Comparison of ENCODE assay signal across 15 cellular contexts in the genomic region with DNA sequence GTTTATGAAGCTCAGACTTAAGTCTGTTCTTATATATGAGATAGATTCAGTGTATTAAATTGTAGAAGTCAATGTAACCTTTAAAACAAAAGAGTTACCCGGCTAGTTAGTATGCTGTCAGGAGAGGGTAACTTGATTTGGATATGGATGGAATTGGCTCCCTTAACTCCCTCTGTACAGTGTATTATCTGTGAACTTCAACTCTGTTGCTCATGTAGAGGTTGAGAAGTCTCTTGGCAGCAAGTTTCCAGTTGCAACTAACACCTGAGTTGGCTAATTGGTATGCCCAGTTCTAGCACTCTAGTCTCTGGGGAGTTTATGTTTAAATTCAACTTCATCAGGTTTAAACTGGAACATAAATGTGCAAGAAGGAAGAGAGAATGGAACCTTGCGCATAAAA.
DNase-seq lines count a peak whose midpoint lies in the region; ATAC-seq and TF ChIP-seq lines count a peak whose summit lies in the region.
"Had no signal": no experiment of that assay in that cellular context is flagged by ENCODE, and none has a peak within 500 bp of the region (broad histone marks: within the 10 kb centered on the region; RNA-seq: fewer than 3 reads in every experiment).

No MANE protein-coding gene starts in this region.

- H3K27me3 Mint-ChIP-seq in T-helper 2 cell treated with Interferon-gamma antibody and Interleukin-4, amounts not matched to agents 5 μg/mL and 100 μg/mL, for 36 hours (ENCODE audit: low read depth), result no peaks in the 10 kb centered on the region
- no peaks in the 10 kb centered on the region for H3K27me3 Mint-ChIP-seq in CD8-positive, alpha-beta T cell (ENCODE audit: low read depth)
- no peaks in the 10 kb centered on the region for H3K27me3 Mint-ChIP-seq in T-helper 17 cell
- H3K27me3 Mint-ChIP-seq: brain had no signal

- H3K27ac ChIP-seq in CD8-positive, alpha-beta T cell (ENCODE audit: low read depth, low read length), result no peak overlapping the region
- H3K27ac ChIP-seq: psoas muscle had no signal

- POLR2A ChIA-PET in CD8-positive, alpha-beta T cell (lab: Charles Lee), result interaction anchor here (0.6 kb wide), 1 partner anchor 121 kb away, joined by 3 read pairs; no protein-coding TSS in a partner anchor

- peaks cover 14% of the 10 kb centered on the region for H3K4me1 ChIP-seq in CD8-positive, alpha-beta T cell (ENCODE audit: insufficient read depth, low read length)

- intact Hi-C loops in CD8-positive, alpha-beta T cell (cut with DNase I, micrococcal nuclease), result loop anchor here in 1 of 2 experiments (10.0 kb wide), 1 partner anchor 198 kb away; no protein-coding TSS in a partner anchor

- no peaks in the 10 kb centered on the region for H3K27me3 ChIP-seq in CD8-positive, alpha-beta T cell (ENCODE audit: insufficient read depth, low read length)

- ATAC-seq in CD8-positive, alpha-beta T cell, result no peak
- ATAC-seq in T-helper 17 cell (no peak), left lobe of liver (peak; percentile 33)
- ATAC-seq: esophagus mucosa had no signal

- no peak overlapping the region for H3K4me3 Mint-ChIP-seq in T-helper 2 cell treated with Interferon-gamma antibody and Interleukin-4, amounts not matched to agents 5 μg/mL and 100 μg/mL, for 36 hours
- H3K4me3 Mint-ChIP-seq in CD8-positive, alpha-beta T cell, result no peak overlapping the region
- no peak overlapping the region for H3K4me3 Mint-ChIP-seq in T-helper 17 cell
- H3K4me3 Mint-ChIP-seq: brain, immature natural killer cell had no signal

- no peak for TF ChIP-seq CTCF in CD8-positive, alpha-beta T cell (IDR thresholded peaks at IDR 0.05)

- peak overlapping the region; percentile 58 for H3K27ac Mint-ChIP-seq in T-helper 2 cell treated with Interferon-gamma antibody and Interleukin-4, amounts not matched to agents 5 μg/mL and 100 μg/mL, for 36 hours
- H3K27ac Mint-ChIP-seq in CD8-positive, alpha-beta T cell, result peak overlapping the region; percentile 68
- peak overlapping the region; percentile 96 for H3K27ac Mint-ChIP-seq in T-helper 17 cell
- H3K27ac Mint-ChIP-seq: brain had no signal

- H3K36me3 ChIP-seq in CD8-positive, alpha-beta T cell (ENCODE audit: insufficient read depth, low read length), result no peaks in the 10 kb centered on the region

- CTCF ChIA-PET in CD8-positive, alpha-beta T cell (lab: Charles Lee), result interaction anchor here (0.9 kb wide), 2 partner anchors 229 to 339 kb away, joined by 3 read pairs; no protein-coding TSS in a partner anchor

- no peaks in the 10 kb centered on the region for H3K9me3 Mint-ChIP-seq in T-helper 2 cell treated with Interferon-gamma antibody and Interleukin-4, amounts not matched to agents 5 μg/mL and 100 μg/mL, for 36 hours
- no peaks in the 10 kb centered on the region for H3K9me3 Mint-ChIP-seq in CD8-positive, alpha-beta T cell
- H3K9me3 Mint-ChIP-seq: brain, immature natural killer cell had no signal

- H3K4me1 Mint-ChIP-seq in T-helper 2 cell treated with Interferon-gamma antibody and Interleukin-4, amounts not matched to agents 5 μg/mL and 100 μg/mL, for 36 hours (ENCODE audit: low read depth), result peaks cover 68% of the 10 kb centered on the region
- H3K4me1 Mint-ChIP-seq in CD8-positive, alpha-beta T cell (ENCODE audit: low read depth), result peaks cover 59% of the 10 kb centered on the region
- H3K4me1 Mint-ChIP-seq in T-helper 17 cell, result peaks cover 22% of the 10 kb centered on the region

- no peaks in the 10 kb centered on the region for H3K9me3 ChIP-seq in CD8-positive, alpha-beta T cell (ENCODE audit: low read length)
- no peaks in the 10 kb centered on the region for H3K9me3 ChIP-seq in T-helper 17 cell (ENCODE audit: control insufficient read depth, low read length, poor library complexity, severe bottlenecking)
- H3K9me3 ChIP-seq: psoas muscle had no signal

- H3K36me3 Mint-ChIP-seq in T-helper 2 cell treated with Interferon-gamma antibody and Interleukin-4, amounts not matched to agents 5 μg/mL and 100 μg/mL, for 36 hours (ENCODE audit: low read depth), result peaks cover 42% of the 10 kb centered on the region
- H3K36me3 Mint-ChIP-seq in CD8-positive, alpha-beta T cell, result peaks cover 6% of the 10 kb centered on the region
- peaks cover 2% of the 10 kb centered on the region for H3K36me3 Mint-ChIP-seq in T-helper 17 cell (ENCODE audit: low read depth)
- H3K36me3 Mint-ChIP-seq: brain, immature natural killer cell had no signal

- no peak for DNase-seq in T-helper 2 cell treated with Interferon-gamma antibody and Interleukin-4, amounts not matched to agents 5 μg/mL and 100 μg/mL, for 36 hours (ENCODE audit: low spot score)
- no peak for DNase-seq in T-helper 2 cell
- no peak for DNase-seq in CD8-positive, alpha-beta T cell
- no peak for DNase-seq in T-helper 17 cell
- DNase-seq in left lobe of liver (ENCODE audit: low spot score), result no peak
- no peak for DNase-seq in glomerular visceral epithelial cell (ENCODE audit: extremely low spot score)
- DNase-seq in NCI-H1417 treated with DMSO at 0.1 percent for 48 hours (lab: John Stamatoyannopoulos, UW), result no peak
- DNase-seq in COR-L47 (lab: John Stamatoyannopoulos, UW), result no peak
- DNase-seq: activated gamma-delta T cell treated with Interleukin-2 at 50 U/mL for 16 hours, immature natural killer cell, NCI-H146, psoas muscle had no signal

- no peak overlapping the region for H3K4me3 ChIP-seq in CD8-positive, alpha-beta T cell (ENCODE audit: low read depth, low read length)
- H3K4me3 ChIP-seq: lung, psoas muscle had no signal
